In genomic region chr1:92531939-92532338, GRCh38 we compare ENCODE assay signal across 2 cellular contexts. TPM values are rescaled to one million over a fixed set of nuclear protein-coding genes. Genes with fewer than 3 reads are reported as not detected.
"Had no signal": no experiment of that assay in that cellular context is flagged by ENCODE, and none has a peak within 500 bp of the region (broad histone marks: within the 10 kb centered on the region; RNA-seq: fewer than 3 reads in every experiment).

No MANE protein-coding gene starts in this region.

RNA-seq across cellular contexts. Expression of gene GFI1, which starts 45.2 kb away (rescaled TPM):
- total RNA-seq: MCF 10A, SJSA1 had no signal
